Comparison of ENCODE assay signal across 28 cellular contexts in the genomic region with DNA sequence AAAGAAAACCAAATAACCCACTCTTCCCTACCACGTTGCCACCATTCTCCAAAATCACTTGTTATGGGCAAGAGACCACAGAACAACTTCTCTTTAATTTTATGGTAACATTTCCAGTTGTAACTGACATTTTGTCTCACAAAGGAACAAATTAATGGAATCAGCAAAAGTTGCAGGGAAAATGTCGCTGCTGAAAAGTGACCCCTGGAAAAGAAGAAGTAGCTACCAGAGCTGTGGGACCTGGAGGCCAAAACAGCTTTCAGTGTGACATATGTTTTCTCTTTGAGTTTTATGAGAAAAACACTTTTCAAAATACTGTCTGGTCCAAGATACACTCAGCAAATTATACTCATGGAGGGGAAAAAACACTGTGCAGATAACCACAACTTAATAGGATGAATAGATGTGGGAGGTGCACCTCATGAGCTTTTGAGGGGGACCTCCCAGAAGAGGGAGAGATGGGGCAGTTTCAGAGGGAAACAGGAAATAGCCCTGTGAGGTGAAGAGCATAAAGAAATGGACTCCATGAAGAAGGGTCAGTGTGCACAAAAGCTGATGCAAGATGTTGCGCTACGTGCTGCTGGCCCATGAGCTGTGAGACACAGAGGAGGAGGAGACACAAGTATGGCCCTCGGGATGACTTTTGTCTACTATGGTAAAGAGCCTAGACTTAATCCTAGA.
DNase-seq lines count a peak whose midpoint lies in the region; ATAC-seq and TF ChIP-seq lines count a peak whose summit lies in the region.
"Had no signal": no experiment of that assay in that cellular context is flagged by ENCODE, and none has a peak within 500 bp of the region (broad histone marks: within the 10 kb centered on the region; RNA-seq: fewer than 3 reads in every experiment).

No MANE protein-coding gene starts in this region.

- H3K9me3 ChIP-seq in BLaER1 treated with 17β-estradiol and CSF1 and Interleukin-3, amounts not matched to agents 10 nM and 100 nM (replicated peaks in 1 of 11) = peaks cover 0 to 18% (median 9%) of the 10 kb centered on the region in 11 experiments; a peak in 13 of 22 replicates
- H3K9me3 ChIP-seq in SK-N-MC (ENCODE audit: low read depth, low read length) (peaks cover 3% of the 10 kb centered on the region; the same call in 1 of the 2 replicates), tibial artery (no peaks in the 10 kb centered on the region)
- H3K9me3 ChIP-seq: adrenal gland, Caco-2, left lung, SK-N-SH, upper lobe of right lung had no signal

- peak overlapping the region in 9 of 11 experiments; percentile 1 to 94 (median 33); a peak in 14 of 22 replicates for H3K4me2 ChIP-seq in BLaER1 treated with 17β-estradiol and CSF1 and Interleukin-3, amounts not matched to agents 10 nM and 100 nM
- H3K4me2 ChIP-seq: SK-N-SH had no signal

- H3K9me3 Mint-ChIP-seq in mesothelial cell of epicardium = peaks cover 14% of the 10 kb centered on the region
- no peaks in the 10 kb centered on the region for H3K9me3 Mint-ChIP-seq in type B pancreatic cell
- H3K9me3 Mint-ChIP-seq: T-helper 1 cell treated with Interleukin-12 subunit alpha and Interleukin-12 subunit beta and Interleukin-4 antibody, amounts not matched to agents 30 μg/mL and 1 μg/mL, for 36 hours had no signal

- H3K4me3 ChIP-seq in BLaER1 treated with 17β-estradiol and CSF1 and Interleukin-3, amounts not matched to agents 10 nM and 100 nM = peak overlapping the region in 1 of 10 experiments; percentile 20; a peak in 1 of 20 replicates
- H3K4me3 ChIP-seq in SK-N-MC = no peak overlapping the region
- H3K4me3 ChIP-seq in tibial artery = no peak overlapping the region
- H3K4me3 ChIP-seq: adrenal gland, left lung, upper lobe of right lung had no signal

- H3K4me3 Mint-ChIP-seq in mesothelial cell of epicardium (no peak overlapping the region), type B pancreatic cell (no peak overlapping the region)
- H3K4me3 Mint-ChIP-seq: activated T-cell treated with anti-CD3 and anti-CD28 coated beads, Interleukin-2, amount 50 U/mL, for 72 hours; brain; naive thymus-derived CD4-positive, alpha-beta T cell; T-helper 1 cell treated with Interleukin-12 subunit alpha and Interleukin-12 subunit beta and Interleukin-4 antibody, amounts not matched to agents 30 μg/mL and 1 μg/mL, for 36 hours had no signal

- H4K20me1 ChIP-seq in BLaER1 treated with 17β-estradiol and CSF1 and Interleukin-3, amounts not matched to agents 10 nM and 100 nM = peaks cover 0 to 5% (median 0%) of the 10 kb centered on the region in 11 experiments; a peak in 2 of 22 replicates

- peaks cover 14 to 65% (median 22%) of the 10 kb centered on the region in 10 experiments; a peak in 19 of 20 replicates for H3K4me1 ChIP-seq in BLaER1 treated with 17β-estradiol and CSF1 and Interleukin-3, amounts not matched to agents 10 nM and 100 nM
- H3K4me1 ChIP-seq in tibial artery = no peaks in the 10 kb centered on the region
- H3K4me1 ChIP-seq: adrenal gland, BE2C, Caco-2, upper lobe of right lung had no signal

- H3K27me3 Mint-ChIP-seq in mesothelial cell of epicardium (ENCODE audit: low read depth) = no peaks in the 10 kb centered on the region
- H3K27me3 Mint-ChIP-seq in type B pancreatic cell = no peaks in the 10 kb centered on the region
- H3K27me3 Mint-ChIP-seq: brain; naive thymus-derived CD4-positive, alpha-beta T cell had no signal

- H3K36me3 ChIP-seq in BLaER1 treated with 17β-estradiol and CSF1 and Interleukin-3, amounts not matched to agents 10 nM and 100 nM = peaks cover 3 to 46% (median 35%) of the 10 kb centered on the region in 11 experiments; a peak in 20 of 22 replicates
- 0 out of 2 replicates have a peak, but pooled peaks cover 7% of the 10 kb centered on the region for H3K36me3 ChIP-seq in SK-N-MC (ENCODE audit: insufficient read depth, low read length)
- H3K36me3 ChIP-seq in tibial artery = no peaks in the 10 kb centered on the region
- H3K36me3 ChIP-seq: adrenal gland, BE2C, left lung, upper lobe of right lung had no signal

- DNase-seq in KBM-7 = peak; percentile 29
- DNase-seq in SK-N-MC (ENCODE audit: low read depth, low spot score) = no peak
- no peak for DNase-seq in mesothelial cell of epicardium (ENCODE audit: low spot score in 2 of 2, unreplicated experiment in 2 of 2)
- no peak for DNase-seq in tibial artery
- DNase-seq in GOT3 (lab: John Stamatoyannopoulos, UW) = no peak
- no peak for DNase-seq in type B pancreatic cell (ENCODE audit: extremely low spot score, unreplicated experiment)
- DNase-seq: ACHN; activated CD4-positive, alpha-beta T cell treated with anti-CD3 and anti-CD28 coated beads for 4 hours; activated naive CD4-positive, alpha-beta T cell; activated T-cell treated with anti-CD3 and anti-CD28 coated beads, Interleukin-2, amount 50 U/mL, for 72 hours; adrenal gland; BE2C; Caco-2; DMS79; GDM1; HCEC 1CT; Karpas-422; left lung; naive thymus-derived CD4-positive, alpha-beta T cell; NCI-H1105; NCI-H1930; NCI-H2227 treated with DMSO at 0.1 percent for 48 hours; SK-N-SH; upper lobe of right lung had no signal

- no peak for ATAC-seq in HG03039 (IDR thresholded peaks at IDR 0.05; ENCODE audit: unreplicated experiment)
- ATAC-seq: activated T-cell treated with anti-CD3 and anti-CD28 coated beads, Interleukin-2, amount 50 U/mL, for 72 hours; left lung; naive thymus-derived CD4-positive, alpha-beta T cell; upper lobe of right lung had no signal

- TF ChIP-seq CTCF in mesothelial cell of epicardium (IDR thresholded peaks at IDR 0.05; ENCODE audit: unreplicated experiment) = no peak
- no peak for TF ChIP-seq CTCF in tibial artery (IDR thresholded peaks at IDR 0.05)
- no peak for TF ChIP-seq CTCF in type B pancreatic cell (conservative IDR thresholded peaks at IDR 0.05)

- intact Hi-C loops in tibial artery (cut with DNase I; ENCODE audit: low total_unique reads) = no loop called here

- H3K9ac ChIP-seq in BLaER1 treated with 17β-estradiol and CSF1 and Interleukin-3, amounts not matched to agents 10 nM and 100 nM = peak overlapping the region in 2 of 11 experiments; percentile 40 to 66; a peak in 3 of 22 replicates
- no peak overlapping the region for H3K9ac ChIP-seq in SK-N-MC (ENCODE audit: insufficient read length)
- H3K9ac ChIP-seq: SK-N-SH had no signal

- peaks cover 31% of the 10 kb centered on the region for H3K4me1 Mint-ChIP-seq in mesothelial cell of epicardium
- H3K4me1 Mint-ChIP-seq in type B pancreatic cell (ENCODE audit: unreplicated experiment) = peaks cover 19% of the 10 kb centered on the region

- H3K36me3 Mint-ChIP-seq in mesothelial cell of epicardium (peaks cover 7% of the 10 kb centered on the region), type B pancreatic cell (peaks cover 4% of the 10 kb centered on the region)

- H3K27ac ChIP-seq in BLaER1 treated with 17β-estradiol and CSF1 and Interleukin-3, amounts not matched to agents 10 nM and 100 nM = peak overlapping the region in 4 of 11 experiments; percentile 4 to 75 (median 62); a peak in 7 of 22 replicates
- H3K27ac ChIP-seq in SK-N-MC (peak overlapping the region; percentile 51), tibial artery (no peak overlapping the region)
- H3K27ac ChIP-seq: upper lobe of right lung had no signal

- H3K27ac Mint-ChIP-seq in mesothelial cell of epicardium (peak overlapping the region; percentile 6), type B pancreatic cell (no peak overlapping the region)
- H3K27ac Mint-ChIP-seq: activated T-cell treated with anti-CD3 and anti-CD28 coated beads, Interleukin-2, amount 50 U/mL, for 72 hours; naive thymus-derived CD4-positive, alpha-beta T cell; T-helper 1 cell treated with Interleukin-12 subunit alpha and Interleukin-12 subunit beta and Interleukin-4 antibody, amounts not matched to agents 30 μg/mL and 1 μg/mL, for 36 hours had no signal

- H3K27me3 ChIP-seq in BLaER1 treated with 17β-estradiol and CSF1 and Interleukin-3, amounts not matched to agents 10 nM and 100 nM = no peaks in the 10 kb centered on the region
- H3K27me3 ChIP-seq in tibial artery = no peaks in the 10 kb centered on the region
- H3K27me3 ChIP-seq: adrenal gland, BE2C, left lung, upper lobe of right lung had no signal

- in situ Hi-C loops in KBM-7 (cut with MboI; ENCODE audit: low pct_unique_long_range_greater_than_20kb, low sequenced_read_pairs) = no loop called here
